In genomic region chr10:114042895-114043531, GRCh38 we compare ENCODE assay signal across 8 cellular contexts. TPM values are rescaled to one million over a fixed set of nuclear protein-coding genes. Genes with fewer than 3 reads are reported as not detected.
A peak's percentile ranks its signal among the peaks of the same experiment; 100 is the strongest.
DNase-seq lines count a peak whose midpoint lies in the region; ATAC-seq and TF ChIP-seq lines count a peak whose summit lies in the region.

No MANE protein-coding gene starts in this region.

- no peaks in the 10 kb centered on the region for H3K27me3 ChIP-seq in Caco-2 (replicated peaks; ENCODE audit: control insufficient read depth, insufficient read depth, low read length)

- DNase-seq in Caco-2 = peak; percentile 57 to 58
- DNase-seq in LoVo (ENCODE audit: low spot score) = peak; percentile 59
- DNase-seq in activated T-helper 1 cell treated with anti-CD3 and anti-CD28 coated beads, Interleukin-12 subunit alpha, Interleukin-12 subunit beta, Interleukin-2, Interleukin-4 antibody, amounts not matched to agents 30 ng/mL and 10 ng/mL and 1 ng/mL, durations not matched to agents 14 hours and 24 hours and 36 hours (ENCODE audit: low spot score) = no peak
- peak; percentile 77 for DNase-seq in left ventricle myocardium superior
- DNase-seq in posterior cingulate gyrus = peak in 9 of 10 donors; percentile 21 to 96 (median 76)
- DNase-seq in NAMALWA (ENCODE audit: low spot score) = no peak
- no peak for DNase-seq in COR-L47 (lab: John Stamatoyannopoulos, UW)

- H3K4me1 Mint-ChIP-seq in Caco-2 (ENCODE audit: low read depth, unreplicated experiment) = peaks cover 9% of the 10 kb centered on the region
- H3K4me1 Mint-ChIP-seq in activated T-helper 1 cell treated with anti-CD3 and anti-CD28 coated beads, Interleukin-12 subunit alpha, Interleukin-12 subunit beta, Interleukin-2, Interleukin-4 antibody, amounts not matched to agents 30 ng/mL and 10 ng/mL and 1 ng/mL, durations not matched to agents 14 hours and 24 hours and 36 hours (ENCODE audit: low read depth) = peaks cover 8% of the 10 kb centered on the region

- CTCF ChIA-PET in Caco-2 (lab: Charles Lee) = interaction anchor here (0.6 to 0.7 kb wide), 5 partner anchors 28 to 363 kb away, joined by 3 to 8 read pairs (median 6); no protein-coding TSS in a partner anchor

- peaks cover 5% of the 10 kb centered on the region for H3K36me3 Mint-ChIP-seq in Caco-2 (ENCODE audit: insufficient read depth, unreplicated experiment)
- H3K36me3 Mint-ChIP-seq in activated T-helper 1 cell treated with anti-CD3 and anti-CD28 coated beads, Interleukin-12 subunit alpha, Interleukin-12 subunit beta, Interleukin-2, Interleukin-4 antibody, amounts not matched to agents 30 ng/mL and 10 ng/mL and 1 ng/mL, durations not matched to agents 14 hours and 24 hours and 36 hours (ENCODE audit: low read depth) = no peaks in the 10 kb centered on the region

- H3K9me3 ChIP-seq in Caco-2 = no peaks in the 10 kb centered on the region

- peaks cover 8% of the 10 kb centered on the region for H3K4me1 ChIP-seq in Caco-2

- peak overlapping the region; percentile 80 for H3K4me3 Mint-ChIP-seq in Caco-2 (ENCODE audit: unreplicated experiment)
- H3K4me3 Mint-ChIP-seq in activated T-helper 1 cell treated with anti-CD3 and anti-CD28 coated beads, Interleukin-12 subunit alpha, Interleukin-12 subunit beta, Interleukin-2, Interleukin-4 antibody, amounts not matched to agents 30 ng/mL and 10 ng/mL and 1 ng/mL, durations not matched to agents 14 hours and 24 hours and 36 hours = peak overlapping the region; percentile 67

- no TSS peak for BruUV-seq in Caco-2 (replicated peaks; lab: Mats Ljungman, UMichigan)

- peak; percentile 47 for ATAC-seq in GM19438 (IDR thresholded peaks at IDR 0.05; ENCODE audit: low read depth, unreplicated experiment)
- ATAC-seq in left ventricle myocardium superior = peak; percentile 65

- peaks cover 19% of the 10 kb centered on the region for H3K27me3 Mint-ChIP-seq in Caco-2 (ENCODE audit: insufficient read depth, unreplicated experiment)
- H3K27me3 Mint-ChIP-seq in activated T-helper 1 cell treated with anti-CD3 and anti-CD28 coated beads, Interleukin-12 subunit alpha, Interleukin-12 subunit beta, Interleukin-2, Interleukin-4 antibody, amounts not matched to agents 30 ng/mL and 10 ng/mL and 1 ng/mL, durations not matched to agents 14 hours and 24 hours and 36 hours (ENCODE audit: insufficient read depth) = peaks cover 82% of the 10 kb centered on the region

- no peak for TF ChIP-seq CTCF in Caco-2 (IDR thresholded peaks at IDR 0.05; ENCODE audit: insufficient read depth in 1 of 2, low read depth in 1 of 2, low read length in 1 of 2, severe bottlenecking in 1 of 2, unreplicated experiment in 1 of 2)

- H3K27ac Mint-ChIP-seq in Caco-2 (ENCODE audit: unreplicated experiment) = no peak overlapping the region
- no peak overlapping the region for H3K27ac Mint-ChIP-seq in activated T-helper 1 cell treated with anti-CD3 and anti-CD28 coated beads, Interleukin-12 subunit alpha, Interleukin-12 subunit beta, Interleukin-2, Interleukin-4 antibody, amounts not matched to agents 30 ng/mL and 10 ng/mL and 1 ng/mL, durations not matched to agents 14 hours and 24 hours and 36 hours

- POLR2A ChIA-PET in Caco-2 (lab: Charles Lee) = interaction anchor here (0.6 to 1.0 kb wide), 4 partner anchors 131 to 1612 kb away, joined by 3 to 6 read pairs (median 4); partner anchors contain the start of gene CCDC186

- no peaks in the 10 kb centered on the region for H3K9me3 Mint-ChIP-seq in Caco-2 (ENCODE audit: unreplicated experiment)
- no peaks in the 10 kb centered on the region for H3K9me3 Mint-ChIP-seq in activated T-helper 1 cell treated with anti-CD3 and anti-CD28 coated beads, Interleukin-12 subunit alpha, Interleukin-12 subunit beta, Interleukin-2, Interleukin-4 antibody, amounts not matched to agents 30 ng/mL and 10 ng/mL and 1 ng/mL, durations not matched to agents 14 hours and 24 hours and 36 hours

- no peaks in the 10 kb centered on the region for H3K36me3 ChIP-seq in Caco-2 (ENCODE audit: control insufficient read depth, insufficient read depth, low read length)

- H3K4me3 ChIP-seq in Caco-2 (ENCODE audit: low read depth, low read length) = peak overlapping the region; percentile 75

- intact Hi-C loops in Caco-2 (cut with micrococcal nuclease; ENCODE audit: unreplicated experiment) (loop anchor here (10.0 kb wide), 1 partner anchor 148 kb away; no protein-coding TSS in a partner anchor), left ventricle myocardium superior (cut with micrococcal nuclease) (no loop called here), posterior cingulate gyrus (cut with DNase I) (no loop called here)
- intact Hi-C loops in activated T-helper 1 cell treated with anti-CD3 and anti-CD28 coated beads, Interleukin-12 subunit alpha, Interleukin-12 subunit beta, Interleukin-2, Interleukin-4 antibody, amounts not matched to agents 30 ng/mL and 10 ng/mL and 1 ng/mL, durations not matched to agents 14 hours and 24 hours and 36 hours (cut with micrococcal nuclease) = loop anchor here (2.0 to 5.0 kb wide), 2 partner anchors 81 to 188 kb away; partner anchors contain the start of genes DCLRE1A and NHLRC2

RNA-seq across cellular contexts. Expression of gene ADRB1, which starts 0.7 kb away (rescaled TPM):
- total RNA-seq in Caco-2 (2022) (2.1 and 2.3 TPM in 2 replicates), left ventricle myocardium superior (77.8 TPM)
- total RNA-seq in activated T-helper 1 cell treated with anti-CD3 and anti-CD28 coated beads, Interleukin-12 subunit alpha, Interleukin-12 subunit beta, Interleukin-2, Interleukin-4 antibody, amounts not matched to agents 30 ng/mL and 10 ng/mL and 1 ng/mL, durations not matched to agents 14 hours and 24 hours and 36 hours = not detected in 2 replicates

Comparison
In these comparisons a context has a peak if more than half of its experiments do, and no peak if none do; other contexts are left out.
1. DNase-seq: peak in Caco-2 (2 of 2), LoVo (single experiment), left ventricle myocardium superior (single experiment) and posterior cingulate gyrus (9 of 10); none in activated T-helper 1 cell treated with anti-CD3 and anti-CD28 coated beads, Interleukin-12 subunit alpha, Interleukin-12 subunit beta, Interleukin-2, Interleukin-4 antibody, amounts not matched to agents 30 ng/mL and 10 ng/mL and 1 ng/mL, durations not matched to agents 14 hours and 24 hours and 36 hours (single experiment), NAMALWA (single experiment) and COR-L47 (single experiment).
2. RNA of gene ADRB1, which starts 0.7 kb away (total RNA-seq): 77.8 TPM in left ventricle myocardium superior (single experiment); 2.1 to 2.3 TPM in Caco-2 and not detected in activated T-helper 1 cell treated with anti-CD3 and anti-CD28 coated beads, Interleukin-12 subunit alpha, Interleukin-12 subunit beta, Interleukin-2, Interleukin-4 antibody, amounts not matched to agents 30 ng/mL and 10 ng/mL and 1 ng/mL, durations not matched to agents 14 hours and 24 hours and 36 hours; every median in the first group is over 10 times any median in the second.
3. intact Hi-C loops: an anchor here in Caco-2 (10.0 kb wide) and activated T-helper 1 cell treated with anti-CD3 and anti-CD28 coated beads, Interleukin-12 subunit alpha, Interleukin-12 subunit beta, Interleukin-2, Interleukin-4 antibody, amounts not matched to agents 30 ng/mL and 10 ng/mL and 1 ng/mL, durations not matched to agents 14 hours and 24 hours and 36 hours (2.0 to 5.0 kb wide); none called in left ventricle myocardium superior and posterior cingulate gyrus.